In the genomic region with DNA sequence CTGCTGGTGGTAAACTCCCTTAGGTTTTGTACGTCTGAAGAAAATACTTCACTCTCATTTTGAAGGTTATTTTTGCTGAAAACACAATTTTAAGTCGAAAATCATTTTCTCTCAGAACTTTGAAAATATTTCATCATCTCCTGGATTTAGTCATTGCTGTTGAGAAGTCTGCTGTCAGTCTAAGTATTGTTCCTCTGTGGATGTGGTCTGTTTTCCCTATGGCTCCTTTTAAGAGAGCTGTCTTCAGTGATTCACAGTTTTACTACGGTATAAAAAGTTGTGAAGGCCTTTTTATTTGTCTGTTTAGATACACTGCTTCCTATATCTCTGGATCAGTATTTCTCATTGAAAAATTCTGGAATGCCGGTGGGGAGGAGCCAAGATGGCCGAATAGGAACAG, we compare ENCODE assay signal across 1 cellular context.
TF ChIP-seq lines count a peak whose summit lies in the region.

No MANE protein-coding gene starts in this region.

TF ChIP-seq in K562, 482 proteins besides CTCF, POLR2A, EP300 and RAD21:
- TF ChIP-seq ZNF408 (CRISPR knock-in tag; IDR thresholded peaks at IDR 0.05; ENCODE audit: low read depth) = no peak
- TF ChIP-seq, protein P1, sequence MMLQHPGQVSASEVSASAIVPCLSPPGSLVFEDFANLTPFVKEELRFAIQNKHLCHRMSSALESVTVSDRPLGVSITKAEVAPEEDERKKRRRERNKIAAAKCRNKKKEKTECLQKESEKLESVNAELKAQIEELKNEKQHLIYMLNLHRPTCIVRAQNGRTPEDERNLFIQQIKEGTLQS (IDR thresholded peaks at IDR 0.05) = 0 out of 2 replicates have a peak, but pooled peaks have one; percentile 14
- TF ChIP-seq, protein P1 (CRISPR knock-in tag; conservative IDR thresholded peaks at IDR 0.05) = no peak
